In the genomic region with DNA sequence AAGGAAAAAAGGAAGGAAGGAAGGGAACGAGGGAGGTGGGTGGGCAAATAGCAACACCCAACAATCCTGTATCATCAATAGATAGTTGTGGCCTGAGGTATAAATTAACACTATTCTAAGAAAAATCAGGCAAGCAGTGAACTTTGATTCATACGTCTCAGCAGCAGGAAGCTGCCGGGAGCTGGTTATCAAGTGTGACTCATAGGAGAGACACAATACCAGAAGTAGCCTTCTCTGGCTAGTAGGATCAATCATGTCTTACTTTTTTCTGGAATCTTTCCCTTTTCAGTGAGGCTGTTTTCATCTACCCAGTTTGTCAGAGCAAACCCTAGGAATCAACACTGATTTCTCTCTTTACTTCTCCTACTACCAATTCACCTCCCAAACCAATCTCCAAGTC, we compare ENCODE assay signal across 1 cellular context.
TF ChIP-seq lines count a peak whose summit lies in the region.

No MANE protein-coding gene starts in this region.

TF ChIP-seq in SK-N-SH, 30 proteins besides CTCF, POLR2A, EP300 and RAD21 (continued from another document):
- TF ChIP-seq, protein P1, sequence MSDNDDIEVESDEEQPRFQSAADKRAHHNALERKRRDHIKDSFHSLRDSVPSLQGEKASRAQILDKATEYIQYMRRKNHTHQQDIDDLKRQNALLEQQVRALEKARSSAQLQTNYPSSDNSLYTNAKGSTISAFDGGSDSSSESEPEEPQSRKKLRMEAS (IDR thresholded peaks at IDR 0.05; ENCODE audit: low read depth), result no peak
- TF ChIP-seq NRF1 (IDR thresholded peaks at IDR 0.05; ENCODE audit: low read depth, low read length), result no peak
- TF ChIP-seq CHD2 (IDR thresholded peaks at IDR 0.05; ENCODE audit: low read length, partially characterized antibody), result no peak
- TF ChIP-seq POLR2AphosphoS5 (IDR thresholded peaks at IDR 0.05; ENCODE audit: low read depth, low read length), result no peak
- TF ChIP-seq, protein P2, sequence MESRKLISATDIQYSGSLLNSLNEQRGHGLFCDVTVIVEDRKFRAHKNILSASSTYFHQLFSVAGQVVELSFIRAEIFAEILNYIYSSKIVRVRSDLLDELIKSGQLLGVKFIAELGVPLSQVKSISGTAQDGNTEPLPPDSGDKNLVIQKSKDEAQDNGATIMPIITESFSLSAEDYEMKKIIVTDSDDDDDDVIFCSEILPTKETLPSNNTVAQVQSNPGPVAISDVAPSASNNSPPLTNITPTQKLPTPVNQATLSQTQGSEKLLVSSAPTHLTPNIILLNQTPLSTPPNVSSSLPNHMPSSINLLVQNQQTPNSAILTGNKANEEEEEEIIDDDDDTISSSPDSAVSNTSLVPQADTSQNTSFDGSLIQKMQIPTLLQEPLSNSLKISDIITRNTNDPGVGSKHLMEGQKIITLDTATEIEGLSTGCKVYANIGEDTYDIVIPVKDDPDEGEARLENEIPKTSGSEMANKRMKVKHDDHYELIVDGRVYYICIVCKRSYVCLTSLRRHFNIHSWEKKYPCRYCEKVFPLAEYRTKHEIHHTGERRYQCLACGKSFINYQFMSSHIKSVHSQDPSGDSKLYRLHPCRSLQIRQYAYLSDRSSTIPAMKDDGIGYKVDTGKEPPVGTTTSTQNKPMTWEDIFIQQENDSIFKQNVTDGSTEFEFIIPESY (IDR thresholded peaks at IDR 0.05; ENCODE audit: borderline replicate concordance, low read depth), result no peak
- TF ChIP-seq FOSL2 (IDR thresholded peaks at IDR 0.05; ENCODE audit: borderline replicate concordance, low read depth), result peak; percentile 68; the same call in 1 of the 2 replicates
- TF ChIP-seq GABPA (IDR thresholded peaks at IDR 0.05; ENCODE audit: low read depth), result no peak
- TF ChIP-seq FOXJ3 (CRISPR knock-in tag; IDR thresholded peaks at IDR 0.05), result no peak
- no peak for TF ChIP-seq MEF2A (IDR thresholded peaks at IDR 0.05; ENCODE audit: borderline replicate concordance, low read depth)
- TF ChIP-seq, protein P3, sequence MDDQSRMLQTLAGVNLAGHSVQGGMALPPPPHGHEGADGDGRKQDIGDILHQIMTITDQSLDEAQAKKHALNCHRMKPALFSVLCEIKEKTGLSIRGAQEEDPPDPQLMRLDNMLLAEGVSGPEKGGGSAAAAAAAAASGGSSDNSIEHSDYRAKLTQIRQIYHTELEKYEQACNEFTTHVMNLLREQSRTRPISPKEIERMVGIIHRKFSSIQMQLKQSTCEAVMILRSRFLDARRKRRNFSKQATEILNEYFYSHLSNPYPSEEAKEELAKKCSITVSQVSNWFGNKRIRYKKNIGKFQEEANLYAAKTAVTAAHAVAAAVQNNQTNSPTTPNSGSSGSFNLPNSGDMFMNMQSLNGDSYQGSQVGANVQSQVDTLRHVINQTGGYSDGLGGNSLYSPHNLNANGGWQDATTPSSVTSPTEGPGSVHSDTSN (IDR thresholded peaks at IDR 0.05), result peak; percentile 70
- no peak for TF ChIP-seq FOXM1 (IDR thresholded peaks at IDR 0.05; ENCODE audit: low read depth)
- TF ChIP-seq NFIC (IDR thresholded peaks at IDR 0.05; ENCODE audit: borderline replicate concordance), result 0 out of 2 replicates have a peak, but pooled peaks have one; percentile 11
